ENCODE assay signal across 14 cellular contexts in genomic region chr12:41223600-41223999, GRCh38. TPM values are rescaled to one million over a fixed set of nuclear protein-coding genes. Genes with fewer than 3 reads are reported as not detected.
DNase-seq lines count a peak whose midpoint lies in the region; FAIRE-seq and TF ChIP-seq lines count a peak whose summit lies in the region.
"Had no signal": no experiment of that assay in that cellular context is flagged by ENCODE, and none has a peak within 500 bp of the region (broad histone marks: within the 10 kb centered on the region; RNA-seq: fewer than 3 reads in every experiment).

No MANE protein-coding gene starts in this region.

- no peak overlapping the region for H3K4me3 ChIP-seq in H1 (ENCODE audit: extremely low read depth in 1 of 4, insufficient read depth in 2 of 4, low read depth in 3 of 4, low read length in 4 of 4)
- no peak overlapping the region for H3K4me3 ChIP-seq in neural progenitor cell
- H3K4me3 ChIP-seq: BLaER1 had no signal

- WGBS in H1 (ENCODE audit: extremely low coverage in 1 of 2, insufficient coverage in 1 of 2, insufficient read length in 1 of 2, insufficient replicate concordance in 2 of 2, low coverage in 1 of 2, low lambda C conversion rate in 2 of 2, missing lambda C conversion rate in 1 of 2), 2 experiments: 92% methylated on average over 3 of the region's 3 CpGs; no CpG with 5 or more reads in 1 of the 2 experiments

- no peak overlapping the region for H2AK5ac ChIP-seq in H1 (ENCODE audit: low read depth, low read length)

- H3K79me1 ChIP-seq in H1 (ENCODE audit: low read depth, low read length): no peaks in the 10 kb centered on the region

- H3K4me2 ChIP-seq in H1 (ENCODE audit: insufficient read depth in 1 of 2, low read depth in 2 of 2, low read length in 2 of 2): 0 out of 4 replicates have a peak overlapping the region, but pooled peaks of 1 of the 2 experiments have one; percentile 23
- no peak overlapping the region for H3K4me2 ChIP-seq in neural progenitor cell
- H3K4me2 ChIP-seq: BLaER1 had no signal

- H3K4me1 Mint-ChIP-seq in neural progenitor cell: peaks cover 3% of the 10 kb centered on the region
- H3K4me1 Mint-ChIP-seq: CD8-positive, alpha-beta memory T cell had no signal

- DNase-seq in DMS79 treated with DMSO at 0.1 percent for 48 hours (lab: John Stamatoyannopoulos, UW) (peak; percentile 44), DMS79 (lab: John Stamatoyannopoulos, UW) (no peak), H1 (ENCODE audit: low read depth in 1 of 2, low spot score in 2 of 2) (peak in 1 of 2 experiments; percentile 48), neural progenitor cell (ENCODE audit: low spot score) (no peak), ureter (ENCODE audit: low spot score) (no peak), NCI-H2196 treated with DMSO at 0.1 percent for 48 hours (lab: John Stamatoyannopoulos, UW; ENCODE audit: unreplicated experiment) (no peak)
- no peak for DNase-seq in activated effector memory CD4-positive, alpha-beta T cell treated with Interleukin-2 at 50 U/mL for 16 hours
- DNase-seq: AML-193; Caco-2; CD8-positive, alpha-beta memory T cell had no signal

- H3K56ac ChIP-seq in H1 (replicated peaks; ENCODE audit: insufficient read length, low read depth, low read length): no peak overlapping the region

- H3K9ac ChIP-seq in H1 (replicated peaks in 1 of 4; ENCODE audit: extremely low read depth in 1 of 4, low read depth in 3 of 4, low read length in 3 of 4) (no peak overlapping the region), neural progenitor cell (no peak overlapping the region)
- H3K9ac ChIP-seq: BLaER1 had no signal

- H2AFZ ChIP-seq in H1 (ENCODE audit: low read length): peak overlapping the region; percentile 49; the same call in 1 of the 2 replicates
- H2AFZ ChIP-seq in neural progenitor cell (replicated peaks): peak overlapping the region; percentile 26

- H3K9me3 ChIP-seq in H1 (ENCODE audit: insufficient read depth in 2 of 2, low read depth in 1 of 2, low read length in 1 of 2) (no peaks in the 10 kb centered on the region), neural progenitor cell (ENCODE audit: low read depth) (no peaks in the 10 kb centered on the region)
- H3K9me3 ChIP-seq: BLaER1, Caco-2 had no signal

- POLR2A ChIA-PET in H1 (lab: Charles Lee; ENCODE audit: partially characterized antibody): no interaction called here

- no peaks in the 10 kb centered on the region for H3K9me3 Mint-ChIP-seq in neural progenitor cell
- H3K9me3 Mint-ChIP-seq: CD8-positive, alpha-beta memory T cell had no signal

- H3K36me3 ChIP-seq in H1 (ENCODE audit: control insufficient read depth in 2 of 4, insufficient read depth in 4 of 4, low read length in 3 of 4) (no peaks in the 10 kb centered on the region), neural progenitor cell (no peaks in the 10 kb centered on the region)
- H3K36me3 ChIP-seq: BLaER1 had no signal

- H3K36me3 Mint-ChIP-seq in neural progenitor cell: no peaks in the 10 kb centered on the region
- H3K36me3 Mint-ChIP-seq: CD8-positive, alpha-beta memory T cell had no signal

- H4K20me1 ChIP-seq in H1 (replicated peaks in 1 of 2; ENCODE audit: control insufficient read depth in 1 of 2, insufficient read depth in 2 of 2, low read length in 2 of 2): no peaks in the 10 kb centered on the region
- no peaks in the 10 kb centered on the region for H4K20me1 ChIP-seq in neural progenitor cell (ENCODE audit: low read depth)
- H4K20me1 ChIP-seq: BLaER1 had no signal

- no peak overlapping the region for H2BK12ac ChIP-seq in H1 (ENCODE audit: low read depth, low read length)

- no peak overlapping the region for H3K23ac ChIP-seq in H1 (ENCODE audit: insufficient read length)

- TF ChIP-seq RAD21 in H1 (IDR thresholded peaks at IDR 0.05 in 1 of 2, conservative IDR thresholded peaks at IDR 0.05 in 1 of 2; ENCODE audit: low read depth in 2 of 2, low read length in 2 of 2): 0 out of 4 replicates have a peak, but pooled peaks have one; percentile 3 to 21

- TF ChIP-seq CTCF in H1 (IDR thresholded peaks at IDR 0.05; ENCODE audit: control extremely low read depth in 1 of 3, insufficient read depth in 1 of 3, low read depth in 1 of 3, low read length in 3 of 3) (peak in 1 of 3 experiments; percentile 14; a peak in 1 of 4 replicates), neural progenitor cell (IDR thresholded peaks at IDR 0.05) (no peak)

- peaks cover 0 to 2% (median 0%) of the 10 kb centered on the region in 4 experiments; a peak in 4 of 7 replicates for H3K4me1 ChIP-seq in H1 (replicated peaks in 1 of 4; ENCODE audit: control insufficient read depth in 3 of 4, insufficient read depth in 4 of 4, low read length in 3 of 4)
- no peaks in the 10 kb centered on the region for H3K4me1 ChIP-seq in neural progenitor cell
- H3K4me1 ChIP-seq: Caco-2 had no signal

- H3K14ac ChIP-seq in H1 (ENCODE audit: insufficient read length): no peak overlapping the region

- H2BK15ac ChIP-seq in H1 (ENCODE audit: low read length): no peak overlapping the region

- TF ChIP-seq POLR2A in H1 (IDR thresholded peaks at IDR 0.05; ENCODE audit: control extremely low read depth in 1 of 2, low read depth in 2 of 2, low read length in 2 of 2): no peak

- FAIRE-seq in H1 (lab: Jason Lieb, UNC): no peak
- FAIRE-seq: H54 had no signal

- no peak overlapping the region for H2BK5ac ChIP-seq in H1 (ENCODE audit: low read depth, low read length)

- H3K4ac ChIP-seq in H1 (replicated peaks; ENCODE audit: insufficient read length, low read depth, low read length): no peak overlapping the region

- TF ChIP-seq EP300 in H1 (IDR thresholded peaks at IDR 0.05; ENCODE audit: borderline replicate concordance in 1 of 2, low read depth in 2 of 2, low read length in 2 of 2): no peak

- no peaks in the 10 kb centered on the region for H3K27me3 Mint-ChIP-seq in neural progenitor cell (ENCODE audit: insufficient read depth, low read depth)

- H3K23me2 ChIP-seq in H1 (ENCODE audit: low read depth, low read length): no peaks in the 10 kb centered on the region

- no peaks in the 10 kb centered on the region for H3F3A ChIP-seq in neural progenitor cell (ENCODE audit: low read depth)

- H3K79me2 ChIP-seq in H1 (ENCODE audit: control insufficient read depth in 1 of 2, insufficient read depth in 2 of 2, low read length in 2 of 2) (no peaks in the 10 kb centered on the region), neural progenitor cell (ENCODE audit: low read depth) (no peaks in the 10 kb centered on the region)

- H3K27me3 ChIP-seq in H1 (replicated peaks in 1 of 4; ENCODE audit: control insufficient read depth in 3 of 4, extremely low read depth in 1 of 4, insufficient read depth in 3 of 4, low read length in 3 of 4): no peaks in the 10 kb centered on the region
- H3K27me3 ChIP-seq in neural progenitor cell: no peaks in the 10 kb centered on the region
- H3K27me3 ChIP-seq: BLaER1 had no signal

- no peak overlapping the region for H4K8ac ChIP-seq in H1 (ENCODE audit: extremely low read depth, insufficient read depth, low read length)

- H3K27ac ChIP-seq in H1 (ENCODE audit: low read depth, low read length) (no peak overlapping the region), neural progenitor cell (no peak overlapping the region)
- H3K27ac ChIP-seq: 22Rv1, BLaER1 had no signal

- no peak overlapping the region for H3K18ac ChIP-seq in H1 (ENCODE audit: extremely low read depth, low read length)

- CTCF ChIA-PET in H1 (lab: Charles Lee; ENCODE audit: partially characterized antibody): interaction anchor here (2.9 kb wide), 1 partner anchor 17 kb away, joined by 14 read pairs; no protein-coding TSS in a partner anchor

- H2BK120ac ChIP-seq in H1 (replicated peaks; ENCODE audit: low read depth, low read length): no peak overlapping the region

- no peak overlapping the region for H4K5ac ChIP-seq in H1 (ENCODE audit: insufficient read length, low read depth, low read length)

- H2BK20ac ChIP-seq in H1 (ENCODE audit: low read length): no peak overlapping the region

- no peak overlapping the region for H4K91ac ChIP-seq in H1 (replicated peaks; ENCODE audit: insufficient read length, low read length)

- no peak overlapping the region for H3K27ac Mint-ChIP-seq in neural progenitor cell
- H3K27ac Mint-ChIP-seq: CD8-positive, alpha-beta memory T cell had no signal

- no peak overlapping the region for H3K4me3 Mint-ChIP-seq in neural progenitor cell
- H3K4me3 Mint-ChIP-seq: CD8-positive, alpha-beta memory T cell had no signal

TF ChIP-seq in H1, 55 proteins besides CTCF, POLR2A, EP300 and RAD21:
- TF ChIP-seq SAP30 (IDR thresholded peaks at IDR 0.05; ENCODE audit: insufficient read depth, insufficient replicate concordance, low read length) (no peak), SP1 (IDR thresholded peaks at IDR 0.05; ENCODE audit: low read depth, low read length) (no peak), CTBP2 (IDR thresholded peaks at IDR 0.05; ENCODE audit: borderline replicate concordance, insufficient read depth, insufficient read length, low read length) (no peak), USF2 (IDR thresholded peaks at IDR 0.05; ENCODE audit: low read length) (no peak), RFX5 (IDR thresholded peaks at IDR 0.05; ENCODE audit: borderline replicate concordance, low read depth, low read length) (no peak), TAF7 (optimal IDR thresholded peaks at IDR 0.05; ENCODE audit: borderline replicate concordance, low read depth, low read length) (no peak), CHD2 (IDR thresholded peaks at IDR 0.05; ENCODE audit: low read length) (no peak), TEAD4 (IDR thresholded peaks at IDR 0.05; ENCODE audit: low read depth, low read length) (no peak), CBX5 (IDR thresholded peaks at IDR 0.05; ENCODE audit: low read depth, low read length) (no peak), JUN (IDR thresholded peaks at IDR 0.05; ENCODE audit: low read depth, low read length) (no peak)

RNA-seq across cellular contexts. Expression of gene PDZRN4, which starts 35.5 kb away (rescaled TPM):
- total RNA-seq in H1 (2021; fragmentation: NEBNext Ultra II Directional; extraction: Animal tissue kit (Norgen Biotek cat#: 25700)): not detected in 2 replicates
- not detected in 2 replicates for polyA plus RNA-seq in H1 (2011; rRNA removed)
- 0.05 TPM for polyA plus RNA-seq in H1 (2011; cell fraction: cytosol; rRNA removed)
- 0.04 TPM for polyA plus RNA-seq in H1 (2011; cell fraction: nucleus; rRNA removed)
- 0.04 to 0.09 TPM (median 0.08 TPM) in 3 of 4 replicates, not detected in the other for polyA plus RNA-seq in H1 (2012, experiment 1 of 2)
- polyA plus RNA-seq in H1 (2012, experiment 2 of 2): not detected
- polyA plus RNA-seq in H1 (2013, experiment 1 of 2): 0.08 TPM
- polyA plus RNA-seq in H1 (2013, experiment 2 of 2): 0.15 TPM
- polyA minus RNA-seq in H1 (2011; rRNA and poly(A)+ RNA removed): 0.16 TPM in 1 of 2 replicates, not detected in the other
- not detected for polyA minus RNA-seq in H1 (2011; cell fraction: cytosol; rRNA and poly(A)+ RNA removed)
- not detected for polyA minus RNA-seq in H1 (2011; cell fraction: nucleus; rRNA and poly(A)+ RNA removed)
- total RNA-seq in neural progenitor cell (ENCODE audit: low replicate concordance) (0.06 and 0.09 TPM in 2 replicates), ureter (13.9 TPM)
- total RNA-seq: Caco-2; CD8-positive, alpha-beta memory T cell; Daoy had no signal
- polyA plus RNA-seq: CD8-positive, alpha-beta memory T cell had no signal

Comparison
In these comparisons a context has a peak if more than half of its experiments do, and no peak if none do; other contexts are left out.
1. RNA of gene PDZRN4, which starts 35.5 kb away (total RNA-seq): 13.9 TPM in ureter (single experiment); 0.06 to 0.09 TPM in neural progenitor cell and not detected in H1; every median in the first group is over 10 times any median in the second.